In genomic region chr16:68345958-68346635, GRCh38 we compare ENCODE assay signal across 14 cellular contexts.
"Had no signal": no experiment of that assay in that cellular context is flagged by ENCODE, and none has a peak within 500 bp of the region (broad histone marks: within the 10 kb centered on the region; RNA-seq: fewer than 3 reads in every experiment).

No MANE protein-coding gene starts in this region.

- DNase-seq: activated CD4-positive, CD25-positive, alpha-beta regulatory T cell treated with anti-CD3 and anti-CD28 coated beads, Interleukin-2, amount 50 U/mL, for 72 hours; activated gamma-delta T cell; cortex of kidney; effector memory CD4-positive, alpha-beta T cell; foreskin fibroblast; glutamatergic neuron; midbrain; pancreas; stimulated activated CD4-positive, alpha-beta T cell treated with anti-CD3 and anti-CD28 coated beads, Interleukin-2, amount 100 ng/mL, for 48 hours; stimulated activated naive CD4-positive, alpha-beta T cell treated with Interleukin-2 at 50 U/mL for 16 hours had no signal

- H3K9me3 ChIP-seq: pancreas had no signal

- H3K4me1 ChIP-seq: pancreas had no signal

- H3K4me3 Mint-ChIP-seq: brain; central memory CD8-positive, alpha-beta T cell; type B pancreatic cell had no signal

- H3K27ac Mint-ChIP-seq: type B pancreatic cell had no signal

- H3K9me3 Mint-ChIP-seq: activated naive CD4-positive, alpha-beta T cell treated with anti-CD3 and anti-CD28 coated beads, Interleukin-2, amount 50 U/mL, for 72 hours; brain; central memory CD8-positive, alpha-beta T cell; type B pancreatic cell had no signal

- H3K4me3 ChIP-seq: pancreas had no signal

- H3K27me3 ChIP-seq: pancreas had no signal

- H3K27me3 Mint-ChIP-seq: brain; central memory CD8-positive, alpha-beta T cell; type B pancreatic cell had no signal

- H3K27ac ChIP-seq: pancreas had no signal
